In the genomic region with DNA sequence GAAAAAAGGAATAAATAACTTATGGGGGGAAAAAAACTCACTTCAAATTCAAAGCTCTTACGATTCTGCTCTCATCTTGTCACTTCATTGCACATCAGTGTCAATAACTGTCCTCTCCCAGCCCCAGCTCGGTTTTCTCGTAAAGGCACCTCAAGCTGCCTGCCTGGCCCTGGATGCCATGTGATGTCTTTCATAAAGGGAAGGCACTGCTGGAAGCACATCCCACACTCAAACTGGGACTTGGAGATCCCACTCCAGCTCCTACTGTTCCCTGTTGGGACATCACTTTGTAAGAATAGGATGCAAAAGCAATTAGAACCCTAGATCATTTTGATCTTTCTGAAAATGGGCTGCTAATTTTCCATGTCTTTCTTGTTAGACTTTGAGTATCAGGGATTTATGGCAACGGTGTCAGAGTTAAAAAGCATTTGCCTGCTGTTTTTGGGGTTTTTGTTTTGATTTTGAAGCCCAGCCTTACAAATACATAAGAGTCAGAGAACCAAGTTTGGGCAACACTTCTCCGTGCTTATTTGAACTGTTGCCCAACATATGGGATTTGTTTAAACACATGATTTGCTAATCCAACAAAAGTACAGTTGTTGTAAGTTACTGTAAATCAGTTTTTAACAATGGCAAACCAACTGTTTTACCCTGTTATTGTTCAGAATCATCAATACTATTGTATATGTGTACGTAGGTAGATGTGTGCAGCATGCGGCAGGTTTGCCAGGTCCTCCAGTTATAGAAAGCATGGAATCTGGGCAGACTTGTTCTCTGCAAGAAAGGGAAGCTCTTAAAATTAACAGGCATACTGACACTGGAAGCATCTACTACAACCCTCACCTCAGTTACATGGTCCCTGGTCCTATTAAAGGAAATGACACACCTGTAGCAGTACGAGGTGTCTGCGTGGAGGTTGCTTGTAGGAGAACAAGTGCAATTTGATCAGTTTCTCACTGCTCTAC, we compare ENCODE assay signal across 20 cellular contexts. TPM values are rescaled to one million over a fixed set of nuclear protein-coding genes. Genes with fewer than 3 reads are reported as not detected.
A peak's percentile ranks its signal among the peaks of the same experiment; 100 is the strongest.
DNase-seq lines count a peak whose midpoint lies in the region; TF ChIP-seq lines count a peak whose summit lies in the region.
"Had no signal": no experiment of that assay in that cellular context is flagged by ENCODE, and none has a peak within 500 bp of the region (broad histone marks: within the 10 kb centered on the region; RNA-seq: fewer than 3 reads in every experiment).

No MANE protein-coding gene starts in this region.

- H3K27ac Mint-ChIP-seq in brain, result peak overlapping the region in 3 of 5 experiments; percentile 9 to 52 (median 43)
- H3K27ac Mint-ChIP-seq: activated naive CD4-positive, alpha-beta T cell treated with anti-CD3 and anti-CD28 coated beads for 36 hours; CD4-positive, alpha-beta memory T cell; stimulated activated naive CD8-positive, alpha-beta T cell treated with anti-CD3 and anti-CD28 coated beads, Interleukin-15, Interleukin-2, amounts not matched to agents 100 ng/mL and 50 ng/mL, for 24 hours had no signal

- DNase-seq in AG09309 (ENCODE audit: low read depth) (peak; percentile 56), GM03348 (ENCODE audit: low spot score) (peak; percentile 62), mesenchymal stem cell (peak; percentile 60), Kasumi-1 (lab: John Stamatoyannopoulos, UW) (no peak), dermis blood vessel endothelial cell (no peak), NCI-H2227 (lab: John Stamatoyannopoulos, UW; ENCODE audit: unreplicated experiment) (no peak)
- no peak for DNase-seq in stimulated activated naive CD4-positive, alpha-beta T cell treated with Interleukin-2 at 50 U/mL for 16 hours (lab: John Stamatoyannopoulos, UW)
- DNase-seq: activated naive CD4-positive, alpha-beta T cell treated with anti-CD3 and anti-CD28 coated beads for 36 hours; CD4-positive, alpha-beta memory T cell; effector memory CD4-positive, alpha-beta T cell; KG1; NCI-H1436; NCI-H510A treated with DMSO at 0.1 percent for 48 hours; ovary had no signal

- H3K9me3 Mint-ChIP-seq in brain, result no peaks in the 10 kb centered on the region
- H3K9me3 Mint-ChIP-seq: activated naive CD4-positive, alpha-beta T cell treated with anti-CD3 and anti-CD28 coated beads for 36 hours; CD4-positive, alpha-beta memory T cell; stimulated activated naive CD8-positive, alpha-beta T cell treated with anti-CD3 and anti-CD28 coated beads, Interleukin-15, Interleukin-2, amounts not matched to agents 100 ng/mL and 50 ng/mL, for 24 hours had no signal

- H3K4me3 ChIP-seq in AG09309 (ENCODE audit: control insufficient read depth, low read depth, low read length) (no peak overlapping the region), mesenchymal stem cell (ENCODE audit: insufficient read depth in 1 of 2, low read depth in 1 of 2, low read length in 2 of 2) (peak overlapping the region in 1 of 2 experiments; percentile 44)
- H3K4me3 ChIP-seq: cardiac muscle cell, ovary, Peyer's patch, skin epidermis, vagina had no signal

- peak overlapping the region; percentile 68 for H3K9ac ChIP-seq in mesenchymal stem cell (ENCODE audit: low read length)

- peaks cover 41 to 93% of the 10 kb centered on the region in 2 experiments for H3K36me3 ChIP-seq in mesenchymal stem cell (ENCODE audit: control insufficient read depth in 1 of 2, insufficient read depth in 2 of 2, low read depth in 1 of 2, low read length in 2 of 2)
- H3K36me3 ChIP-seq: ovary had no signal

- no peak overlapping the region for H2AFZ ChIP-seq in mesenchymal stem cell (ENCODE audit: low read depth, low read length)

- H3K27ac ChIP-seq in mesenchymal stem cell (ENCODE audit: low read length, poor library complexity, severe bottlenecking), result no peak overlapping the region
- H3K27ac ChIP-seq: cardiac muscle cell, ovary, Peyer's patch, vagina had no signal

- H4K8ac ChIP-seq in mesenchymal stem cell (ENCODE audit: low read length), result no peak overlapping the region

- H3K23ac ChIP-seq in mesenchymal stem cell (ENCODE audit: low read length in 2 of 2), result no peak overlapping the region

- H3K9me3 ChIP-seq in mesenchymal stem cell (ENCODE audit: control insufficient read depth, low read length), result no peaks in the 10 kb centered on the region
- H3K9me3 ChIP-seq: ovary, Peyer's patch, vagina had no signal

- no peak overlapping the region for H2BK15ac ChIP-seq in mesenchymal stem cell (ENCODE audit: low read depth, poor library complexity, severe bottlenecking)

- H2BK5ac ChIP-seq in mesenchymal stem cell (ENCODE audit: low read depth, low read length, poor library complexity, severe bottlenecking), result no peak overlapping the region

- peaks cover 3% of the 10 kb centered on the region for H3K4me1 ChIP-seq in mesenchymal stem cell (ENCODE audit: control insufficient read depth, insufficient read depth, low read depth, low read length)

- peaks cover 33% of the 10 kb centered on the region for H3K36me3 Mint-ChIP-seq in brain

- peaks cover 2% of the 10 kb centered on the region for H3K27me3 Mint-ChIP-seq in brain
- H3K27me3 Mint-ChIP-seq: CD4-positive, alpha-beta memory T cell; stimulated activated naive CD8-positive, alpha-beta T cell treated with anti-CD3 and anti-CD28 coated beads, Interleukin-15, Interleukin-2, amounts not matched to agents 100 ng/mL and 50 ng/mL, for 24 hours had no signal

- no peak overlapping the region for H3K4ac ChIP-seq in mesenchymal stem cell (ENCODE audit: low read depth in 1 of 2, low read length in 2 of 2)

- H3K27me3 ChIP-seq in mesenchymal stem cell (ENCODE audit: control insufficient read depth in 1 of 2, insufficient read depth in 1 of 2, low read length in 2 of 2), result no peaks in the 10 kb centered on the region
- H3K27me3 ChIP-seq: cardiac muscle cell, ovary, Peyer's patch, vagina had no signal

- no peak overlapping the region for H2BK120ac ChIP-seq in mesenchymal stem cell (ENCODE audit: low read depth, low read length)

- no peak overlapping the region for H4K91ac ChIP-seq in mesenchymal stem cell (ENCODE audit: low read length)

- H3K79me1 ChIP-seq in mesenchymal stem cell (replicated peaks; ENCODE audit: low read length, poor library complexity, severe bottlenecking), result peaks cover 33% of the 10 kb centered on the region

- H3K18ac ChIP-seq in mesenchymal stem cell (ENCODE audit: low read depth in 1 of 2, low read length in 2 of 2), result no peak overlapping the region

- H2BK12ac ChIP-seq in mesenchymal stem cell (ENCODE audit: low read length in 2 of 2), result no peak overlapping the region

- peak overlapping the region in 1 of 5 experiments; percentile 63 for H3K4me3 Mint-ChIP-seq in brain
- H3K4me3 Mint-ChIP-seq: activated naive CD4-positive, alpha-beta T cell treated with anti-CD3 and anti-CD28 coated beads for 36 hours; CD4-positive, alpha-beta memory T cell; stimulated activated naive CD8-positive, alpha-beta T cell treated with anti-CD3 and anti-CD28 coated beads, Interleukin-15, Interleukin-2, amounts not matched to agents 100 ng/mL and 50 ng/mL, for 24 hours had no signal

- H3K14ac ChIP-seq in mesenchymal stem cell (ENCODE audit: low read length in 2 of 2), result no peak overlapping the region

- no peak overlapping the region for H2AK5ac ChIP-seq in mesenchymal stem cell (ENCODE audit: low read length, severe bottlenecking)

- no peak for TF ChIP-seq CTCF in AG09309 (IDR thresholded peaks at IDR 0.05; ENCODE audit: control insufficient read depth, insufficient read depth, low read depth, low read length, missing control alignments)
- no peak for TF ChIP-seq CTCF in brain (conservative IDR thresholded peaks at IDR 0.05)

- 100% methylated on average over 5 of the region's 9 CpGs for WGBS in mesenchymal stem cell

- H3K4me1 Mint-ChIP-seq in brain, result peaks cover 85% of the 10 kb centered on the region

- H3K4me2 ChIP-seq in mesenchymal stem cell (ENCODE audit: low read length, poor library complexity, severe bottlenecking), result no peak overlapping the region

RNA-seq across cellular contexts. Expression of gene SERTAD2, which starts 20.6 kb away (rescaled TPM):
- 3.1 TPM for polyA plus RNA-seq in brain (ENCODE audit: insufficient read depth, low read depth, low replicate concordance)
- polyA plus RNA-seq in mesenchymal stem cell (2013, experiment 1 of 2), result 18.5 TPM
- polyA plus RNA-seq in mesenchymal stem cell (2013, experiment 2 of 2), result 16.0 TPM
- 6.6 and 9.5 TPM in 2 replicates for total RNA-seq in dermis blood vessel endothelial cell

Comparison
In these comparisons a context has a peak if more than half of its experiments do, and no peak if none do; other contexts are left out.
1. DNase-seq: peak in AG09309 (single experiment), GM03348 (single experiment) and mesenchymal stem cell (single experiment); none in Kasumi-1 (0 of 2), dermis blood vessel endothelial cell (single experiment), NCI-H2227 (single experiment) and stimulated activated naive CD4-positive, alpha-beta T cell treated with Interleukin-2 at 50 U/mL for 16 hours (single experiment).